Comparison of ENCODE assay signal across 8 cellular contexts in the genomic region with DNA sequence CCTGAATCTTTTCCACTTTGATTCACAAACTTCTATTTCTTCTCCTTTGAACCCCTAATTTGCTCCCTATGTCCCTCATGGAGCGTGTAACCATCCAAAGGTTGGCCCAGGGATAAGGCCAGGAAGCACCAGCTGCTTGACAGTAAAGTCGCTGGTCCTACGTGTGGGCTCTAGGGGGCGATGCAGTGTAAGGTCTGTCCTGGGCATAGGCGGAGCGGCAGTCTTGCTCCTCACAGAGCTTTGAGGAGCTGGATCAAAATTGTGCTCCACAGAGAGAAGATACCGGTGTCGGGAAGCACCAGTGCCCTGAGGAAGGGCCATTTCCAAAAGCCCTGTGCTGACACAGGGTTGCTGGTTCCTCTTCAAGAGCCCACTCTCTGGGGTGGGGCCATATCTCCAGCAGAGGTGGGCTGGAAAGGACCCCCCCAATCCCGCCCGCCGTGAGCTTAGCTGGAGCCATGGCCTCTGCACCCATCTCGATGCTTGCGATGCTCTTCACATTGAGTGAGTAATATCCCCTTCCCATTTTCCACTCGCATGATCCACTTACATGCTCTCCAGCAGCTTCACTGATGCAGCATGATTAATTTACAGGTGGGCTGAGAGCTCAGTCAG. TPM values are rescaled to one million over a fixed set of nuclear protein-coding genes. Genes with fewer than 3 reads are reported as not detected.
A peak's percentile ranks its signal among the peaks of the same experiment; 100 is the strongest.
DNase-seq lines count a peak whose midpoint lies in the region; ATAC-seq and TF ChIP-seq lines count a peak whose summit lies in the region.

No MANE protein-coding gene starts in this region.

- H3K4me1 ChIP-seq in foreskin keratinocyte (no peaks in the 10 kb centered on the region), transverse colon (peaks cover 0 to 5% (median 2%) of the 10 kb centered on the region in 4 donors)

- TF ChIP-seq CTCF in foreskin keratinocyte (conservative IDR thresholded peaks at IDR 0.05) (peak; percentile 38), transverse colon (IDR thresholded peaks at IDR 0.05) (no peak)

- in situ Hi-C loops in transverse colon (cut with MboI; ENCODE audit: low pct_ligation_motif_present in 1 of 4, low pct_unique_long_range_greater_than_20kb in 1 of 4, low sequenced_read_pairs in 3 of 4) = no loop called here

- no peaks in the 10 kb centered on the region for H3K9me3 ChIP-seq in transverse colon

- intact Hi-C loops in transverse colon (cut with DNase I; ENCODE audit: low total_unique reads) = no loop called here

- H3K27ac ChIP-seq in foreskin keratinocyte = no peak overlapping the region
- no peak overlapping the region for H3K27ac ChIP-seq in transverse colon

- ATAC-seq in foreskin keratinocyte (peak; percentile 50), GM21367 (IDR thresholded peaks at IDR 0.05; ENCODE audit: unreplicated experiment) (no peak), HG02852 (IDR thresholded peaks at IDR 0.05; ENCODE audit: unreplicated experiment) (no peak), GM19452 (IDR thresholded peaks at IDR 0.05; ENCODE audit: unreplicated experiment) (no peak)

- no peak for TF ChIP-seq EP300 in transverse colon (IDR thresholded peaks at IDR 0.05; ENCODE audit: low read depth)

- 56 to 100% methylated on average over 2 to 14 of the region's 14 CpGs for WGBS in transverse colon (ENCODE audit: low coverage in 1 of 2), 2 donors

- no peak overlapping the region for H3K4me3 ChIP-seq in transverse colon

- DNase-seq in COLO668 (lab: John Stamatoyannopoulos, UW; ENCODE audit: unreplicated experiment) (peak; percentile 30), HT-29 (ENCODE audit: low spot score) (peak; percentile 15), T-helper 9 cell (peak; percentile 14), foreskin keratinocyte (peak; percentile 0 to 3), transverse colon (peak; percentile 17)

- H3K27me3 ChIP-seq in foreskin keratinocyte (no peaks in the 10 kb centered on the region), transverse colon (peaks cover 5% of the 10 kb centered on the region)

- no peak for TF ChIP-seq POLR2A in transverse colon (IDR thresholded peaks at IDR 0.05)

- no peaks in the 10 kb centered on the region for H3K36me3 ChIP-seq in transverse colon

RNA-seq across cellular contexts. Expression of a gene that starts 49.9 kb away (rescaled TPM):
- total RNA-seq in HT-29 (2014; rRNA removed; shearing (Covaris generic)) = not detected in 2 replicates
- total RNA-seq in foreskin keratinocyte (not detected in 2 replicates), transverse colon (not detected)
- not detected in 2 replicates for polyA plus RNA-seq in foreskin keratinocyte
